In the genomic region with DNA sequence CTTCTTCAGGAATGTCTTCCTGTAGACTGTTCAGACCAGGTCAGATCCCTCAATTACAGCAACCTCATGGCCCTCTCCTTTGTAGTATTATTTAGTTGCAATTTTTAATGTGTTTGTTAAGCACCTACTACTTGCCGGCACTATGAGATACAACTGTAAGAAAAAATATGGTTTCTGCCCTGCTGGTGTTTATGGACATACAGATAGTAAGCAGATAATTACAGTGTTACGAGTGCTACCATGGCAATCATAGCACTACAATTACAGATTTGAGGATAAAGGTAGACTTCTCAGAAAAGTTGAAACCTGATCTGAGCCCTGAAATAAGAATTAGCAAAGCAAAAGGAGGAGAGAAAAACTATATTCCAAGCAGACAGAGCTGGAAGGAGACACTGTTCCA, we compare ENCODE assay signal across 27 cellular contexts. TPM values are rescaled to one million over a fixed set of nuclear protein-coding genes. Genes with fewer than 3 reads are reported as not detected.
DNase-seq lines count a peak whose midpoint lies in the region; ATAC-seq and TF ChIP-seq lines count a peak whose summit lies in the region.
"Had no signal": no experiment of that assay in that cellular context is flagged by ENCODE, and none has a peak within 500 bp of the region (broad histone marks: within the 10 kb centered on the region; RNA-seq: fewer than 3 reads in every experiment).

No MANE protein-coding gene starts in this region.

- H3K4me1 Mint-ChIP-seq in T-helper 2 cell treated with Interferon-gamma antibody and Interleukin-4, amounts not matched to agents 5 μg/mL and 100 μg/mL, for 36 hours (ENCODE audit: low read depth) = peaks cover 29% of the 10 kb centered on the region
- H3K4me1 Mint-ChIP-seq in endothelial cell (ENCODE audit: unreplicated experiment) = peaks cover 31% of the 10 kb centered on the region
- peaks cover 21 to 35% of the 10 kb centered on the region in 2 donors for H3K4me1 Mint-ChIP-seq in stimulated activated naive B cell treated with anti-CD40 and anti-IgM and Interleukin-4, amounts not matched to agents 10 μg/mL and 1 μg/mL and 100 μg/mL, for 72 hours

- no peak for DNase-seq in T-helper 2 cell treated with Interferon-gamma antibody and Interleukin-4, amounts not matched to agents 5 μg/mL and 100 μg/mL, for 36 hours (ENCODE audit: low spot score)
- no peak for DNase-seq in T-helper 2 cell
- peak; percentile 65 for DNase-seq in NCI-H69 (lab: John Stamatoyannopoulos, UW)
- no peak for DNase-seq in endothelial cell (ENCODE audit: low spot score)
- DNase-seq in stimulated activated naive B cell treated with anti-CD40 and anti-IgM and Interleukin-4, amounts not matched to agents 10 μg/mL and 1 μg/mL and 100 μg/mL, for 72 hours = no peak
- no peak for DNase-seq in islet precursor cell
- DNase-seq in NCI-H2029 (lab: John Stamatoyannopoulos, UW) = no peak
- DNase-seq: activated CD4-positive, alpha-beta T cell treated with anti-CD3 and anti-CD28 coated beads for 4 hours; activated naive CD4-positive, alpha-beta T cell treated with anti-CD3 and anti-CD28 coated beads, Interleukin-2, amount 50 U/mL, for 16 hours; H7; Kasumi-1; lower lobe of right lung; NCI-H1048; NCI-H187 treated with DMSO at 0.1 percent for 48 hours; NK-92 treated with Interleukin-12 subunit alpha and Interleukin-12 subunit beta, amount 100 ng/mL, for 24 hours; PC-9; SHP77 treated with DMSO at 0.1 percent for 48 hours; substantia nigra had no signal

- TF ChIP-seq CTCF in endothelial cell (IDR thresholded peaks at IDR 0.05; ENCODE audit: unreplicated experiment) = no peak

- no peak overlapping the region for H3K4me3 Mint-ChIP-seq in T-helper 2 cell treated with Interferon-gamma antibody and Interleukin-4, amounts not matched to agents 5 μg/mL and 100 μg/mL, for 36 hours
- H3K4me3 Mint-ChIP-seq in endothelial cell (ENCODE audit: unreplicated experiment) = no peak overlapping the region
- no peak overlapping the region for H3K4me3 Mint-ChIP-seq in stimulated activated naive B cell treated with anti-CD40 and anti-IgM and Interleukin-4, amounts not matched to agents 10 μg/mL and 1 μg/mL and 100 μg/mL, for 72 hours
- H3K4me3 Mint-ChIP-seq: B cell had no signal

- H3K27me3 Mint-ChIP-seq in T-helper 2 cell treated with Interferon-gamma antibody and Interleukin-4, amounts not matched to agents 5 μg/mL and 100 μg/mL, for 36 hours (ENCODE audit: low read depth) = no peaks in the 10 kb centered on the region
- H3K27me3 Mint-ChIP-seq in endothelial cell (ENCODE audit: unreplicated experiment) = peaks cover 10% of the 10 kb centered on the region
- no peaks in the 10 kb centered on the region for H3K27me3 Mint-ChIP-seq in stimulated activated naive B cell treated with anti-CD40 and anti-IgM and Interleukin-4, amounts not matched to agents 10 μg/mL and 1 μg/mL and 100 μg/mL, for 72 hours
- H3K27me3 Mint-ChIP-seq: B cell had no signal

- peaks cover 7% of the 10 kb centered on the region for H3K36me3 Mint-ChIP-seq in T-helper 2 cell treated with Interferon-gamma antibody and Interleukin-4, amounts not matched to agents 5 μg/mL and 100 μg/mL, for 36 hours (ENCODE audit: low read depth)
- H3K36me3 Mint-ChIP-seq in endothelial cell (ENCODE audit: low read depth, unreplicated experiment) = peaks cover 4% of the 10 kb centered on the region
- peaks cover 8 to 12% of the 10 kb centered on the region in 2 donors for H3K36me3 Mint-ChIP-seq in stimulated activated naive B cell treated with anti-CD40 and anti-IgM and Interleukin-4, amounts not matched to agents 10 μg/mL and 1 μg/mL and 100 μg/mL, for 72 hours

- peak overlapping the region; percentile 0 for H3K27ac Mint-ChIP-seq in T-helper 2 cell treated with Interferon-gamma antibody and Interleukin-4, amounts not matched to agents 5 μg/mL and 100 μg/mL, for 36 hours
- peak overlapping the region; percentile 16 for H3K27ac Mint-ChIP-seq in endothelial cell (ENCODE audit: unreplicated experiment)
- peak overlapping the region; percentile 68 for H3K27ac Mint-ChIP-seq in stimulated activated naive B cell treated with anti-CD40 and anti-IgM and Interleukin-4, amounts not matched to agents 10 μg/mL and 1 μg/mL and 100 μg/mL, for 72 hours
- H3K27ac Mint-ChIP-seq: B cell had no signal

- H3K9me3 Mint-ChIP-seq in T-helper 2 cell treated with Interferon-gamma antibody and Interleukin-4, amounts not matched to agents 5 μg/mL and 100 μg/mL, for 36 hours = no peaks in the 10 kb centered on the region
- H3K9me3 Mint-ChIP-seq in endothelial cell (ENCODE audit: unreplicated experiment) = no peaks in the 10 kb centered on the region
- no peaks in the 10 kb centered on the region for H3K9me3 Mint-ChIP-seq in stimulated activated naive B cell treated with anti-CD40 and anti-IgM and Interleukin-4, amounts not matched to agents 10 μg/mL and 1 μg/mL and 100 μg/mL, for 72 hours

- no peak for ATAC-seq in stimulated activated naive B cell treated with anti-CD40 and anti-IgM and Interleukin-4, amounts not matched to agents 10 μg/mL and 1 μg/mL and 100 μg/mL, for 72 hours (replicated peaks)
- no peak for ATAC-seq in HG02763 (IDR thresholded peaks at IDR 0.05; ENCODE audit: unreplicated experiment)
- ATAC-seq: lower lobe of right lung had no signal

RNA-seq across cellular contexts. Expression of a gene that starts 2.8 kb away (rescaled TPM):
- 5.8 TPM for total RNA-seq in endothelial cell (ENCODE audit: unreplicated experiment)

RNA-seq across cellular contexts. Expression of a gene that starts 3.1 kb away (rescaled TPM):
- total RNA-seq in endothelial cell (ENCODE audit: unreplicated experiment) = 173 TPM

RNA-seq across cellular contexts. Expression of a gene that starts 19.7 kb away (rescaled TPM):
- total RNA-seq in endothelial cell (ENCODE audit: unreplicated experiment) = 105 TPM

RNA-seq across cellular contexts. Expression of a gene that starts 22.3 kb away (rescaled TPM):
- not detected for total RNA-seq in endothelial cell (ENCODE audit: unreplicated experiment)
- total RNA-seq: A673, B cell, cardiac septum, endothelial cell of umbilical vein, glomerular endothelial cell, kidney epithelial cell, lower lobe of right lung, NCI-H460, PC-9, skeletal muscle tissue had no signal

RNA-seq across cellular contexts. Expression of a gene that starts 29.1 kb away (rescaled TPM):
- total RNA-seq in endothelial cell (ENCODE audit: unreplicated experiment) = 36.5 TPM

Comparison
In these comparisons a context has a peak if more than half of its experiments do, and no peak if none do; other contexts are left out.
1. H3K27ac Mint-ChIP-seq: peak in every context shown above with its lines; median percentile 68 in stimulated activated naive B cell treated with anti-CD40 and anti-IgM and Interleukin-4, amounts not matched to agents 10 μg/mL and 1 μg/mL and 100 μg/mL, for 72 hours; 16 in endothelial cell; 0 in T-helper 2 cell treated with Interferon-gamma antibody and Interleukin-4, amounts not matched to agents 5 μg/mL and 100 μg/mL, for 36 hours.